In genomic region chr5:177300971-177301370, GRCh38 we compare ENCODE assay signal across 6 cellular contexts. TPM values are rescaled to one million over a fixed set of nuclear protein-coding genes. Genes with fewer than 3 reads are reported as not detected.
DNase-seq lines count a peak whose midpoint lies in the region; ATAC-seq and TF ChIP-seq lines count a peak whose summit lies in the region.

No MANE protein-coding gene starts in this region.

- ATAC-seq in activated naive CD4-positive, alpha-beta T cell treated with anti-CD3 and anti-CD28 coated beads, Interleukin-2, amount 50 U/mL, for 72 hours: no peak

- TF ChIP-seq CTCF in esophagus squamous epithelium (IDR thresholded peaks at IDR 0.05) (no peak), transverse colon (IDR thresholded peaks at IDR 0.05) (no peak)

- peak overlapping the region; percentile 46 for H3K27ac Mint-ChIP-seq in activated naive CD4-positive, alpha-beta T cell treated with anti-CD3 and anti-CD28 coated beads, Interleukin-2, amount 50 U/mL, for 24 hours
- H3K27ac Mint-ChIP-seq in activated naive CD4-positive, alpha-beta T cell treated with anti-CD3 and anti-CD28 coated beads, Interleukin-2, amount 50 U/mL, for 72 hours: peak overlapping the region in 1 of 2 donors; percentile 79

- H3K27me3 ChIP-seq in esophagus squamous epithelium (no peaks in the 10 kb centered on the region), transverse colon (no peaks in the 10 kb centered on the region)

- peaks cover 70% of the 10 kb centered on the region for H3K4me1 Mint-ChIP-seq in activated naive CD4-positive, alpha-beta T cell treated with anti-CD3 and anti-CD28 coated beads, Interleukin-2, amount 50 U/mL, for 24 hours

- no peak for TF ChIP-seq EP300 in transverse colon (IDR thresholded peaks at IDR 0.05; ENCODE audit: low read depth)

- peaks cover 4% of the 10 kb centered on the region for H3K36me3 Mint-ChIP-seq in activated naive CD4-positive, alpha-beta T cell treated with anti-CD3 and anti-CD28 coated beads, Interleukin-2, amount 50 U/mL, for 24 hours
- H3K36me3 Mint-ChIP-seq in activated naive CD4-positive, alpha-beta T cell treated with anti-CD3 and anti-CD28 coated beads, Interleukin-2, amount 50 U/mL, for 72 hours: peaks cover 19 to 33% of the 10 kb centered on the region in 2 donors

- H3K9me3 Mint-ChIP-seq in activated naive CD4-positive, alpha-beta T cell treated with anti-CD3 and anti-CD28 coated beads, Interleukin-2, amount 50 U/mL, for 24 hours: no peaks in the 10 kb centered on the region
- H3K9me3 Mint-ChIP-seq in activated naive CD4-positive, alpha-beta T cell treated with anti-CD3 and anti-CD28 coated beads, Interleukin-2, amount 50 U/mL, for 72 hours: no peaks in the 10 kb centered on the region

- peak overlapping the region; percentile 90 to 98 (median 92) for H3K27ac ChIP-seq in esophagus squamous epithelium
- peak overlapping the region; percentile 89 to 92 (median 91) for H3K27ac ChIP-seq in transverse colon

- H3K27me3 Mint-ChIP-seq in activated naive CD4-positive, alpha-beta T cell treated with anti-CD3 and anti-CD28 coated beads, Interleukin-2, amount 50 U/mL, for 24 hours: no peaks in the 10 kb centered on the region

- no peak for TF ChIP-seq POLR2A in esophagus squamous epithelium (IDR thresholded peaks at IDR 0.05)
- TF ChIP-seq POLR2A in transverse colon (IDR thresholded peaks at IDR 0.05): no peak

- intact Hi-C loops in esophagus squamous epithelium (cut with DNase I) (no loop called here), transverse colon (cut with DNase I; ENCODE audit: low total_unique reads) (no loop called here)

- in situ Hi-C loops in transverse colon (cut with MboI; ENCODE audit: low pct_ligation_motif_present in 1 of 4, low pct_unique_long_range_greater_than_20kb in 1 of 4, low sequenced_read_pairs in 3 of 4): loop anchor here in 1 of 4 donors (25.0 kb wide), 1 partner anchor 161 kb away; the partner anchor contains the start of gene DBN1

- H3K9me3 ChIP-seq in esophagus squamous epithelium (no peaks in the 10 kb centered on the region), transverse colon (no peaks in the 10 kb centered on the region)

- H3K4me1 ChIP-seq in esophagus squamous epithelium: peaks cover 58 to 74% (median 59%) of the 10 kb centered on the region in 3 donors
- H3K4me1 ChIP-seq in transverse colon: peaks cover 47 to 73% (median 58%) of the 10 kb centered on the region in 4 donors

- DNase-seq in activated naive CD4-positive, alpha-beta T cell treated with anti-CD3 and anti-CD28 coated beads, Interleukin-2, amount 50 U/mL, for 72 hours (ENCODE audit: low spot score in 2 of 2): no peak
- DNase-seq in esophagus squamous epithelium (lab: John Stamatoyannopoulos, UW): no peak
- DNase-seq in transverse colon: no peak
- no peak for DNase-seq in effector CD4-positive, alpha-beta T cell
- no peak for DNase-seq in HCEC 1CT

- H3K36me3 ChIP-seq in esophagus squamous epithelium: peaks cover 0 to 44% (median under 1%) of the 10 kb centered on the region in 3 donors
- H3K36me3 ChIP-seq in transverse colon: no peaks in the 10 kb centered on the region

- no peak overlapping the region for H3K4me3 ChIP-seq in esophagus squamous epithelium
- no peak overlapping the region for H3K4me3 ChIP-seq in transverse colon

- 65 to 75% methylated on average over 2 of the region's 2 CpGs for WGBS in esophagus squamous epithelium, 2 donors
- WGBS in transverse colon (ENCODE audit: low coverage in 1 of 2), 2 donors: 80 to 86% methylated on average over 1 to 2 of the region's 2 CpGs

- peak overlapping the region; percentile 42 for H3K4me3 Mint-ChIP-seq in activated naive CD4-positive, alpha-beta T cell treated with anti-CD3 and anti-CD28 coated beads, Interleukin-2, amount 50 U/mL, for 24 hours

RNA-seq across cellular contexts. Expression of gene RAB24, which starts 2.5 kb away (rescaled TPM):
- total RNA-seq in activated naive CD4-positive, alpha-beta T cell treated with anti-CD3 and anti-CD28 coated beads, Interleukin-2, amount 50 U/mL, for 72 hours: 10 to 100 TPM; 14.8 to 21.5 TPM
- total RNA-seq in esophagus squamous epithelium (10 to 100 TPM; 24.0 to 74.4 (median 49.8) TPM), transverse colon (10 to 100 TPM; 38.2 to 68.1 (median 51.8) TPM)

RNA-seq across cellular contexts. Expression of gene PRELID1, which starts 2.6 kb away (rescaled TPM):
- 100 to 1,000 TPM; 161 to 206 TPM for total RNA-seq in activated naive CD4-positive, alpha-beta T cell treated with anti-CD3 and anti-CD28 coated beads, Interleukin-2, amount 50 U/mL, for 72 hours
- total RNA-seq in esophagus squamous epithelium (100 to 1,000 TPM in 2 of 4 donors, 10 to 100 TPM in 2; 88.7 to 184 (median 108) TPM), transverse colon (100 to 1,000 TPM in 3 of 4 donors, 10 to 100 TPM in 1; 52.1 to 192 (median 142) TPM)

RNA-seq across cellular contexts. Expression of gene MXD3, which starts 10.7 kb away (rescaled TPM):
- 10 to 100 TPM; 31.4 to 73.9 TPM for total RNA-seq in activated naive CD4-positive, alpha-beta T cell treated with anti-CD3 and anti-CD28 coated beads, Interleukin-2, amount 50 U/mL, for 72 hours
- total RNA-seq in esophagus squamous epithelium: 10 to 100 TPM in 2 of 4 donors, 1 to 10 TPM in 2; 7.4 to 15.3 (median 9.5) TPM
- total RNA-seq in transverse colon: 100 to 1,000 TPM in 1 of 4 donors, 10 to 100 TPM in 3; 10.8 to 257 (median 21.7) TPM

RNA-seq across cellular contexts. Expression of gene LMAN2, which starts 50.5 kb away (rescaled TPM):
- total RNA-seq in activated naive CD4-positive, alpha-beta T cell treated with anti-CD3 and anti-CD28 coated beads, Interleukin-2, amount 50 U/mL, for 72 hours: 100 to 1,000 TPM in 1 of 2 donors, 10 to 100 TPM in 1; 96.7 to 108 TPM
- total RNA-seq in esophagus squamous epithelium (100 to 1,000 TPM; 225 to 384 (median 257) TPM), transverse colon (100 to 1,000 TPM; 236 to 322 (median 293) TPM)

RNA-seq across cellular contexts. Expression of gene RGS14, which starts 56.8 kb away (rescaled TPM):
- total RNA-seq in activated naive CD4-positive, alpha-beta T cell treated with anti-CD3 and anti-CD28 coated beads, Interleukin-2, amount 50 U/mL, for 72 hours: 10 to 100 TPM; 22.0 to 77.6 TPM
- total RNA-seq in esophagus squamous epithelium: 10 to 100 TPM; 32.7 to 37.8 (median 34.8) TPM
- 10 to 100 TPM; 16.5 to 49.6 (median 24.4) TPM for total RNA-seq in transverse colon
